In the genomic region with DNA sequence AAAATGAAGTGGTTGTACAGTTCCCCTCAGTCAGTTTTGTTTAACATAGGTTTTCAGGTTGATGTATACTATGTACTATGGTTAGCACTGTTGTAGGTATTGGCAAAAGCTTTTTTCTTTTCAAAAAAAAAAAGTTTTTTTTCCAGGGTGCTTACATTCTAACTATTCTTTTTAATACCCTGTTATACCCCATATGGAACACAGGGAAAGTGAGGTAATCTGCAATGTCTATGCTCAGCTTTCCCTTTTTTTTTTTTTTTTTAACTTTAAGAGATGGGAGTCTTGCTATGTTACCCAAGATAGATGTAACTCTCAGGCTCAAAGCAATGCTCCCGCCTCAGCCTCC, we compare ENCODE assay signal across 8 cellular contexts. TPM values are rescaled to one million over a fixed set of nuclear protein-coding genes. Genes with fewer than 3 reads are reported as not detected.
DNase-seq lines count a peak whose midpoint lies in the region; ATAC-seq and TF ChIP-seq lines count a peak whose summit lies in the region.

No MANE protein-coding gene starts in this region.

- no peaks in the 10 kb centered on the region for H3K9me3 ChIP-seq in iPS-15b (ENCODE audit: control insufficient read depth, insufficient read depth, low read length)
- no peaks in the 10 kb centered on the region for H3K9me3 ChIP-seq in stomach

- H3K36me3 Mint-ChIP-seq in T-helper 1 cell treated with Interleukin-12 subunit alpha and Interleukin-12 subunit beta and Interleukin-4 antibody, amounts not matched to agents 30 μg/mL and 1 μg/mL, for 36 hours (ENCODE audit: low read depth), result peaks cover 28% of the 10 kb centered on the region
- H3K36me3 Mint-ChIP-seq in activated CD4-positive, alpha-beta memory T cell treated with anti-CD3 and anti-CD28 coated beads for 36 hours, result peaks cover 15% of the 10 kb centered on the region

- H3K27me3 ChIP-seq in iPS-15b (ENCODE audit: control insufficient read depth, insufficient read depth, low read length) (no peaks in the 10 kb centered on the region), stomach (no peaks in the 10 kb centered on the region)

- no peak for TF ChIP-seq CTCF in stomach (IDR thresholded peaks at IDR 0.05)

- H3K9me3 Mint-ChIP-seq in T-helper 1 cell treated with Interleukin-12 subunit alpha and Interleukin-12 subunit beta and Interleukin-4 antibody, amounts not matched to agents 30 μg/mL and 1 μg/mL, for 36 hours, result no peaks in the 10 kb centered on the region
- no peaks in the 10 kb centered on the region for H3K9me3 Mint-ChIP-seq in activated CD4-positive, alpha-beta memory T cell treated with anti-CD3 and anti-CD28 coated beads for 36 hours

- peak overlapping the region; percentile 78 for H3K4me3 ChIP-seq in iPS-15b (ENCODE audit: low read depth, low read length)
- peak overlapping the region; percentile 65 to 78 (median 72) for H3K4me3 ChIP-seq in stomach

- POLR2A ChIA-PET in activated CD4-positive, alpha-beta memory T cell treated with anti-CD3 and anti-CD28 coated beads for 36 hours (lab: Charles Lee), result interaction anchor here (0.5 to 1.1 kb wide), 3 partner anchors 49 to 79 kb away, joined by 3 to 4 read pairs (median 4); a partner anchor contains a TSS

- CTCF ChIA-PET in activated CD4-positive, alpha-beta memory T cell treated with anti-CD3 and anti-CD28 coated beads for 36 hours (lab: Charles Lee), result interaction anchor here (0.7 kb wide), 1 partner anchor 499 kb away, joined by 3 read pairs; no protein-coding TSS in a partner anchor

- H3K27ac Mint-ChIP-seq in T-helper 1 cell treated with Interleukin-12 subunit alpha and Interleukin-12 subunit beta and Interleukin-4 antibody, amounts not matched to agents 30 μg/mL and 1 μg/mL, for 36 hours, result peak overlapping the region; percentile 99
- peak overlapping the region; percentile 81 for H3K27ac Mint-ChIP-seq in activated CD4-positive, alpha-beta memory T cell treated with anti-CD3 and anti-CD28 coated beads for 36 hours

- DNase-seq in T-helper 1 cell, result no peak
- no peak for DNase-seq in activated CD4-positive, alpha-beta memory T cell treated with anti-CD3 and anti-CD28 coated beads for 36 hours
- no peak for DNase-seq in stomach
- DNase-seq in NCI-H1417 (lab: John Stamatoyannopoulos, UW), result no peak
- no peak for DNase-seq in NCI-H1436 treated with DMSO at 0.1 percent for 48 hours (lab: John Stamatoyannopoulos, UW)

- H3K4me1 ChIP-seq in iPS-15b (ENCODE audit: control insufficient read depth, insufficient read depth, low read length), result peaks cover 5% of the 10 kb centered on the region
- peaks cover 0 to 14% (median 6%) of the 10 kb centered on the region in 4 donors for H3K4me1 ChIP-seq in stomach

- no peak overlapping the region for H3K9ac ChIP-seq in iPS-15b (ENCODE audit: low read depth, low read length)

- no peaks in the 10 kb centered on the region for H3K27me3 Mint-ChIP-seq in T-helper 1 cell treated with Interleukin-12 subunit alpha and Interleukin-12 subunit beta and Interleukin-4 antibody, amounts not matched to agents 30 μg/mL and 1 μg/mL, for 36 hours (ENCODE audit: low read depth)
- no peaks in the 10 kb centered on the region for H3K27me3 Mint-ChIP-seq in activated CD4-positive, alpha-beta memory T cell treated with anti-CD3 and anti-CD28 coated beads for 36 hours

- H3K27ac ChIP-seq in stomach, result peak overlapping the region; percentile 77 to 93 (median 88)

- ATAC-seq in HG03520 (IDR thresholded peaks at IDR 0.05; ENCODE audit: unreplicated experiment), result no peak

- H3K36me3 ChIP-seq in iPS-15b (ENCODE audit: control insufficient read depth, insufficient read depth, low read length), result peaks cover 16% of the 10 kb centered on the region
- peaks cover 21 to 45% (median 39%) of the 10 kb centered on the region in 4 donors for H3K36me3 ChIP-seq in stomach

- TF ChIP-seq POLR2A in stomach (IDR thresholded peaks at IDR 0.05), result no peak

- peak overlapping the region; percentile 100 for H3K4me3 Mint-ChIP-seq in T-helper 1 cell treated with Interleukin-12 subunit alpha and Interleukin-12 subunit beta and Interleukin-4 antibody, amounts not matched to agents 30 μg/mL and 1 μg/mL, for 36 hours
- peak overlapping the region; percentile 91 for H3K4me3 Mint-ChIP-seq in activated CD4-positive, alpha-beta memory T cell treated with anti-CD3 and anti-CD28 coated beads for 36 hours

- peaks cover 15% of the 10 kb centered on the region for H3K4me1 Mint-ChIP-seq in T-helper 1 cell treated with Interleukin-12 subunit alpha and Interleukin-12 subunit beta and Interleukin-4 antibody, amounts not matched to agents 30 μg/mL and 1 μg/mL, for 36 hours (ENCODE audit: low read depth)
- peaks cover 13% of the 10 kb centered on the region for H3K4me1 Mint-ChIP-seq in activated CD4-positive, alpha-beta memory T cell treated with anti-CD3 and anti-CD28 coated beads for 36 hours (ENCODE audit: low read depth)

- WGBS in stomach, 5 donors, result 0 to 8% (median 0%) methylated on average over 1 of the region's 1 CpG

- TF ChIP-seq EP300 in stomach (IDR thresholded peaks at IDR 0.05), result no peak

- intact Hi-C loops in activated CD4-positive, alpha-beta memory T cell treated with anti-CD3 and anti-CD28 coated beads for 36 hours (cut with micrococcal nuclease), result loop anchor here (1.0 to 5.0 kb wide), 5 partner anchors 67 to 426 kb away; a partner anchor contains a TSS
- intact Hi-C loops in stomach (cut with DNase I; ENCODE audit: low total_unique reads), result no loop called here

RNA-seq across cellular contexts. Expression of a gene that starts 0.6 kb away (rescaled TPM):
- total RNA-seq in activated CD4-positive, alpha-beta memory T cell treated with anti-CD3 and anti-CD28 coated beads for 36 hours, result 1 to 10 TPM; 9.1 to 9.5 TPM
- 10 to 100 TPM in 2 of 5 donors, 1 to 10 TPM in 2, under 1 TPM in 1; 0.29 to 25.4 (median 6.7) TPM for total RNA-seq in stomach
- polyA plus RNA-seq in stomach, result 1 to 10 TPM; 1.3 to 2.1 (median 1.7) TPM
